In the genomic region with DNA sequence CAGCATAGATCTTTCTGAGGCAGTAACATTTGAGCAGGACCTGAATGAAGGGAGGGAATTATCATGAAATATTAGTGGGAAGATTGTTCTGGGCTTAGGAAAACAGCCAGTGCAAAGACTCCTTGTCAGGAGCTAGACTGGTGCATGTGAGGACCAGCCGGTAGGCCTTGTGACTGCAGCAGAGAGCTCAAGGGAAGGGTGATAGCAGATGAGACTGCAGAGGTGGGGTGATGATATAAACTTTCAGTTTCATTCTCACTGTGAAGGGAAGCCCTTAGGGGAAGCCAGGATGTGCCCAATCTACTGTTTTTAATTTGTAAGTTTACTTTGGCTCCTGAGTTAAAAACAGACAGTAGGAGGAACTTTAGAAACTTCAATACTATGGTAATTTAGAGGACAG, we compare ENCODE assay signal across 1 cellular context.
TF ChIP-seq lines count a peak whose summit lies in the region.

No MANE protein-coding gene starts in this region.

TF ChIP-seq in K562, 482 proteins besides CTCF, POLR2A, EP300 and RAD21 (continues in another document):
- TF ChIP-seq, protein P1, sequence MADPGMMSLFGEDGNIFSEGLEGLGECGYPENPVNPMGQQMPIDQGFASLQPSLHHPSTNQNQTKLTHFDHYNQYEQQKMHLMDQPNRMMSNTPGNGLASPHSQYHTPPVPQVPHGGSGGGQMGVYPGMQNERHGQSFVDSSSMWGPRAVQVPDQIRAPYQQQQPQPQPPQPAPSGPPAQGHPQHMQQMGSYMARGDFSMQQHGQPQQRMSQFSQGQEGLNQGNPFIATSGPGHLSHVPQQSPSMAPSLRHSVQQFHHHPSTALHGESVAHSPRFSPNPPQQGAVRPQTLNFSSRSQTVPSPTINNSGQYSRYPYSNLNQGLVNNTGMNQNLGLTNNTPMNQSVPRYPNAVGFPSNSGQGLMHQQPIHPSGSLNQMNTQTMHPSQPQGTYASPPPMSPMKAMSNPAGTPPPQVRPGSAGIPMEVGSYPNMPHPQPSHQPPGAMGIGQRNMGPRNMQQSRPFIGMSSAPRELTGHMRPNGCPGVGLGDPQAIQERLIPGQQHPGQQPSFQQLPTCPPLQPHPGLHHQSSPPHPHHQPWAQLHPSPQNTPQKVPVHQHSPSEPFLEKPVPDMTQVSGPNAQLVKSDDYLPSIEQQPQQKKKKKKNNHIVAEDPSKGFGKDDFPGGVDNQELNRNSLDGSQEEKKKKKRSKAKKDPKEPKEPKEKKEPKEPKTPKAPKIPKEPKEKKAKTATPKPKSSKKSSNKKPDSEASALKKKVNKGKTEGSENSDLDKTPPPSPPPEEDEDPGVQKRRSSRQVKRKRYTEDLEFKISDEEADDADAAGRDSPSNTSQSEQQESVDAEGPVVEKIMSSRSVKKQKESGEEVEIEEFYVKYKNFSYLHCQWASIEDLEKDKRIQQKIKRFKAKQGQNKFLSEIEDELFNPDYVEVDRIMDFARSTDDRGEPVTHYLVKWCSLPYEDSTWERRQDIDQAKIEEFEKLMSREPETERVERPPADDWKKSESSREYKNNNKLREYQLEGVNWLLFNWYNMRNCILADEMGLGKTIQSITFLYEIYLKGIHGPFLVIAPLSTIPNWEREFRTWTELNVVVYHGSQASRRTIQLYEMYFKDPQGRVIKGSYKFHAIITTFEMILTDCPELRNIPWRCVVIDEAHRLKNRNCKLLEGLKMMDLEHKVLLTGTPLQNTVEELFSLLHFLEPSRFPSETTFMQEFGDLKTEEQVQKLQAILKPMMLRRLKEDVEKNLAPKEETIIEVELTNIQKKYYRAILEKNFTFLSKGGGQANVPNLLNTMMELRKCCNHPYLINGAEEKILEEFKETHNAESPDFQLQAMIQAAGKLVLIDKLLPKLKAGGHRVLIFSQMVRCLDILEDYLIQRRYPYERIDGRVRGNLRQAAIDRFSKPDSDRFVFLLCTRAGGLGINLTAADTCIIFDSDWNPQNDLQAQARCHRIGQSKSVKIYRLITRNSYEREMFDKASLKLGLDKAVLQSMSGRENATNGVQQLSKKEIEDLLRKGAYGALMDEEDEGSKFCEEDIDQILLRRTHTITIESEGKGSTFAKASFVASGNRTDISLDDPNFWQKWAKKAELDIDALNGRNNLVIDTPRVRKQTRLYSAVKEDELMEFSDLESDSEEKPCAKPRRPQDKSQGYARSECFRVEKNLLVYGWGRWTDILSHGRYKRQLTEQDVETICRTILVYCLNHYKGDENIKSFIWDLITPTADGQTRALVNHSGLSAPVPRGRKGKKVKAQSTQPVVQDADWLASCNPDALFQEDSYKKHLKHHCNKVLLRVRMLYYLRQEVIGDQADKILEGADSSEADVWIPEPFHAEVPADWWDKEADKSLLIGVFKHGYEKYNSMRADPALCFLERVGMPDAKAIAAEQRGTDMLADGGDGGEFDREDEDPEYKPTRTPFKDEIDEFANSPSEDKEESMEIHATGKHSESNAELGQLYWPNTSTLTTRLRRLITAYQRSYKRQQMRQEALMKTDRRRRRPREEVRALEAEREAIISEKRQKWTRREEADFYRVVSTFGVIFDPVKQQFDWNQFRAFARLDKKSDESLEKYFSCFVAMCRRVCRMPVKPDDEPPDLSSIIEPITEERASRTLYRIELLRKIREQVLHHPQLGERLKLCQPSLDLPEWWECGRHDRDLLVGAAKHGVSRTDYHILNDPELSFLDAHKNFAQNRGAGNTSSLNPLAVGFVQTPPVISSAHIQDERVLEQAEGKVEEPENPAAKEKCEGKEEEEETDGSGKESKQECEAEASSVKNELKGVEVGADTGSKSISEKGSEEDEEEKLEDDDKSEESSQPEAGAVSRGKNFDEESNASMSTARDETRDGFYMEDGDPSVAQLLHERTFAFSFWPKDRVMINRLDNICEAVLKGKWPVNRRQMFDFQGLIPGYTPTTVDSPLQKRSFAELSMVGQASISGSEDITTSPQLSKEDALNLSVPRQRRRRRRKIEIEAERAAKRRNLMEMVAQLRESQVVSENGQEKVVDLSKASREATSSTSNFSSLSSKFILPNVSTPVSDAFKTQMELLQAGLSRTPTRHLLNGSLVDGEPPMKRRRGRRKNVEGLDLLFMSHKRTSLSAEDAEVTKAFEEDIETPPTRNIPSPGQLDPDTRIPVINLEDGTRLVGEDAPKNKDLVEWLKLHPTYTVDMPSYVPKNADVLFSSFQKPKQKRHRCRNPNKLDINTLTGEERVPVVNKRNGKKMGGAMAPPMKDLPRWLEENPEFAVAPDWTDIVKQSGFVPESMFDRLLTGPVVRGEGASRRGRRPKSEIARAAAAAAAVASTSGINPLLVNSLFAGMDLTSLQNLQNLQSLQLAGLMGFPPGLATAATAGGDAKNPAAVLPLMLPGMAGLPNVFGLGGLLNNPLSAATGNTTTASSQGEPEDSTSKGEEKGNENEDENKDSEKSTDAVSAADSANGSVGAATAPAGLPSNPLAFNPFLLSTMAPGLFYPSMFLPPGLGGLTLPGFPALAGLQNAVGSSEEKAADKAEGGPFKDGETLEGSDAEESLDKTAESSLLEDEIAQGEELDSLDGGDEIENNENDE (IDR thresholded peaks at IDR 0.05; ENCODE audit: low read depth, low read length): no peak
- TF ChIP-seq ZFX (CRISPR knock-in tag; IDR thresholded peaks at IDR 0.05) (0 out of 2 replicates have a peak, but pooled peaks have one; percentile 7), FOXK2 (conservative IDR thresholded peaks at IDR 0.05 in 1 of 2, IDR thresholded peaks at IDR 0.05 in 1 of 2; ENCODE audit: low read depth in 2 of 2) (no peak), PHF20 (IDR thresholded peaks at IDR 0.05; ENCODE audit: partially characterized antibody) (no peak), KLF1 (tag; IDR thresholded peaks at IDR 0.05) (no peak), NR4A1 (CRISPR knock-in tag; IDR thresholded peaks at IDR 0.05) (no peak), NR4A1 (tag; IDR thresholded peaks at IDR 0.05) (0 out of 2 replicates have a peak, but pooled peaks have one; percentile 19), CBFB (CRISPR knock-in tag; IDR thresholded peaks at IDR 0.05) (no peak), ZNF408 (CRISPR knock-in tag; IDR thresholded peaks at IDR 0.05; ENCODE audit: low read depth) (no peak), ZNF707 (CRISPR knock-in tag; conservative IDR thresholded peaks at IDR 0.05) (no peak), PCBP1 (IDR thresholded peaks at IDR 0.05; ENCODE audit: low read depth, low read length, poor library complexity, severe bottlenecking) (no peak), JUND (IDR thresholded peaks at IDR 0.05; ENCODE audit: borderline replicate concordance, low read depth, low read length) (no peak), JUND (tag; IDR thresholded peaks at IDR 0.05; ENCODE audit: borderline replicate concordance, low read depth, low read length) (0 out of 3 replicates have a peak, but pooled peaks have one; percentile 26), SAFB2 (IDR thresholded peaks at IDR 0.05; ENCODE audit: borderline replicate concordance, low read depth, low read length, severe bottlenecking) (no peak), MBD2 (IDR thresholded peaks at IDR 0.05; ENCODE audit: borderline replicate concordance, low read depth) (no peak), SIN3A (IDR thresholded peaks at IDR 0.05; ENCODE audit: borderline replicate concordance in 2 of 2, control insufficient read depth in 1 of 2, low read depth in 2 of 2, low read length in 2 of 2) (no peak), HMG20A (CRISPR knock-in tag; conservative IDR thresholded peaks at IDR 0.05) (no peak), E2F3 (CRISPR knock-in tag; IDR thresholded peaks at IDR 0.05) (no peak), NR2C2 (CRISPR knock-in tag; IDR thresholded peaks at IDR 0.05) (no peak), NR2C2 (tag; IDR thresholded peaks at IDR 0.05) (0 out of 2 replicates have a peak, but pooled peaks have one; percentile 41), DMBX1 (CRISPR knock-in tag; IDR thresholded peaks at IDR 0.05; ENCODE audit: borderline replicate concordance) (no peak), THRAP3 (IDR thresholded peaks at IDR 0.05; ENCODE audit: borderline replicate concordance) (no peak)
- TF ChIP-seq, protein P2, sequence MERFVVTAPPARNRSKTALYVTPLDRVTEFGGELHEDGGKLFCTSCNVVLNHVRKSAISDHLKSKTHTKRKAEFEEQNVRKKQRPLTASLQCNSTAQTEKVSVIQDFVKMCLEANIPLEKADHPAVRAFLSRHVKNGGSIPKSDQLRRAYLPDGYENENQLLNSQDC (CRISPR knock-in tag; IDR thresholded peaks at IDR 0.05): no peak
- TF ChIP-seq, protein P3, sequence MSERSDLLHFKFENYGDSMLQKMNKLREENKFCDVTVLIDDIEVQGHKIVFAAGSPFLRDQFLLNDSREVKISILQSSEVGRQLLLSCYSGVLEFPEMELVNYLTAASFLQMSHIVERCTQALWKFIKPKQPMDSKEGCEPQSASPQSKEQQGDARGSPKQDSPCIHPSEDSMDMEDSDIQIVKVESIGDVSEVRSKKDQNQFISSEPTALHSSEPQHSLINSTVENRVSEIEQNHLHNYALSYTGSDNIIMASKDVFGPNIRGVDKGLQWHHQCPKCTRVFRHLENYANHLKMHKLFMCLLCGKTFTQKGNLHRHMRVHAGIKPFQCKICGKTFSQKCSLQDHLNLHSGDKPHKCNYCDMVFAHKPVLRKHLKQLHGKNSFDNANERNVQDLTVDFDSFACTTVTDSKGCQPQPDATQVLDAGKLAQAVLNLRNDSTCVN (CRISPR knock-in tag; IDR thresholded peaks at IDR 0.05): no peak
- TF ChIP-seq, protein P4, sequence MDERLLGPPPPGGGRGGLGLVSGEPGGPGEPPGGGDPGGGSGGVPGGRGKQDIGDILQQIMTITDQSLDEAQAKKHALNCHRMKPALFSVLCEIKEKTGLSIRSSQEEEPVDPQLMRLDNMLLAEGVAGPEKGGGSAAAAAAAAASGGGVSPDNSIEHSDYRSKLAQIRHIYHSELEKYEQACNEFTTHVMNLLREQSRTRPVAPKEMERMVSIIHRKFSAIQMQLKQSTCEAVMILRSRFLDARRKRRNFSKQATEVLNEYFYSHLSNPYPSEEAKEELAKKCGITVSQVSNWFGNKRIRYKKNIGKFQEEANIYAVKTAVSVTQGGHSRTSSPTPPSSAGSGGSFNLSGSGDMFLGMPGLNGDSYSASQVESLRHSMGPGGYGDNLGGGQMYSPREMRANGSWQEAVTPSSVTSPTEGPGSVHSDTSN (CRISPR knock-in tag; IDR thresholded peaks at IDR 0.05; ENCODE audit: low read depth): no peak
- TF ChIP-seq, protein P4 (tag; conservative IDR thresholded peaks at IDR 0.05; ENCODE audit: low read depth): no peak
- TF ChIP-seq, protein P5, sequence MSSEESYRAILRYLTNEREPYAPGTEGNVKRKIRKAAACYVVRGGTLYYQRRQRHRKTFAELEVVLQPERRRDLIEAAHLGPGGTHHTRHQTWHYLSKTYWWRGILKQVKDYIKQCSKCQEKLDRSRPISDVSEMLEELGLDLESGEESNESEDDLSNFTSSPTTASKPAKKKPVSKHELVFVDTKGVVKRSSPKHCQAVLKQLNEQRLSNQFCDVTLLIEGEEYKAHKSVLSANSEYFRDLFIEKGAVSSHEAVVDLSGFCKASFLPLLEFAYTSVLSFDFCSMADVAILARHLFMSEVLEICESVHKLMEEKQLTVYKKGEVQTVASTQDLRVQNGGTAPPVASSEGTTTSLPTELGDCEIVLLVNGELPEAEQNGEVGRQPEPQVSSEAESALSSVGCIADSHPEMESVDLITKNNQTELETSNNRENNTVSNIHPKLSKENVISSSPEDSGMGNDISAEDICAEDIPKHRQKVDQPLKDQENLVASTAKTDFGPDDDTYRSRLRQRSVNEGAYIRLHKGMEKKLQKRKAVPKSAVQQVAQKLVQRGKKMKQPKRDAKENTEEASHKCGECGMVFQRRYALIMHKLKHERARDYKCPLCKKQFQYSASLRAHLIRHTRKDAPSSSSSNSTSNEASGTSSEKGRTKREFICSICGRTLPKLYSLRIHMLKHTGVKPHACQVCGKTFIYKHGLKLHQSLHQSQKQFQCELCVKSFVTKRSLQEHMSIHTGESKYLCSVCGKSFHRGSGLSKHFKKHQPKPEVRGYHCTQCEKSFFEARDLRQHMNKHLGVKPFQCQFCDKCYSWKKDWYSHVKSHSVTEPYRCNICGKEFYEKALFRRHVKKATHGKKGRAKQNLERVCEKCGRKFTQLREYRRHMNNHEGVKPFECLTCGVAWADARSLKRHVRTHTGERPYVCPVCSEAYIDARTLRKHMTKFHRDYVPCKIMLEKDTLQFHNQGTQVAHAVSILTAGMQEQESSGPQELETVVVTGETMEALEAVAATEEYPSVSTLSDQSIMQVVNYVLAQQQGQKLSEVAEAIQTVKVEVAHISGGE (CRISPR knock-in tag; IDR thresholded peaks at IDR 0.05): 0 out of 6 replicates have a peak, but pooled peaks of 1 of the 3 experiments have one; percentile 51
- TF ChIP-seq, protein P6, sequence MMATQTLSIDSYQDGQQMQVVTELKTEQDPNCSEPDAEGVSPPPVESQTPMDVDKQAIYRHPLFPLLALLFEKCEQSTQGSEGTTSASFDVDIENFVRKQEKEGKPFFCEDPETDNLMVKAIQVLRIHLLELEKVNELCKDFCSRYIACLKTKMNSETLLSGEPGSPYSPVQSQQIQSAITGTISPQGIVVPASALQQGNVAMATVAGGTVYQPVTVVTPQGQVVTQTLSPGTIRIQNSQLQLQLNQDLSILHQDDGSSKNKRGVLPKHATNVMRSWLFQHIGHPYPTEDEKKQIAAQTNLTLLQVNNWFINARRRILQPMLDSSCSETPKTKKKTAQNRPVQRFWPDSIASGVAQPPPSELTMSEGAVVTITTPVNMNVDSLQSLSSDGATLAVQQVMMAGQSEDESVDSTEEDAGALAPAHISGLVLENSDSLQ (IDR thresholded peaks at IDR 0.05): no peak
- TF ChIP-seq, protein P7, sequence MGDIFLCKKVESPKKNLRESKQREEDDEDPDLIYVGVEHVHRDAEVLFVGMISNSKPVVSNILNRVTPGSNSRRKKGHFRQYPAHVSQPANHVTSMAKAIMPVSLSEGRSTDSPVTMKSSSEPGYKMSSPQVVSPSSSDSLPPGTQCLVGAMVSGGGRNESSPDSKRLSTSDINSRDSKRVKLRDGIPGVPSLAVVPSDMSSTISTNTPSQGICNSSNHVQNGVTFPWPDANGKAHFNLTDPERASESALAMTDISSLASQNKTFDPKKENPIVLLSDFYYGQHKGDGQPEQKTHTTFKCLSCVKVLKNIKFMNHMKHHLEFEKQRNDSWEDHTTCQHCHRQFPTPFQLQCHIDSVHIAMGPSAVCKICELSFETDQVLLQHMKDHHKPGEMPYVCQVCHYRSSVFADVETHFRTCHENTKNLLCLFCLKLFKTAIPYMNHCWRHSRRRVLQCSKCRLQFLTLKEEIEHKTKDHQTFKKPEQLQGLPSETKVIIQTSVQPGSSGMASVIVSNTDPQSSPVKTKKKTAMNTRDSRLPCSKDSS (IDR thresholded peaks at IDR 0.05; ENCODE audit: low read depth, partially characterized antibody): no peak
- TF ChIP-seq, protein P8, sequence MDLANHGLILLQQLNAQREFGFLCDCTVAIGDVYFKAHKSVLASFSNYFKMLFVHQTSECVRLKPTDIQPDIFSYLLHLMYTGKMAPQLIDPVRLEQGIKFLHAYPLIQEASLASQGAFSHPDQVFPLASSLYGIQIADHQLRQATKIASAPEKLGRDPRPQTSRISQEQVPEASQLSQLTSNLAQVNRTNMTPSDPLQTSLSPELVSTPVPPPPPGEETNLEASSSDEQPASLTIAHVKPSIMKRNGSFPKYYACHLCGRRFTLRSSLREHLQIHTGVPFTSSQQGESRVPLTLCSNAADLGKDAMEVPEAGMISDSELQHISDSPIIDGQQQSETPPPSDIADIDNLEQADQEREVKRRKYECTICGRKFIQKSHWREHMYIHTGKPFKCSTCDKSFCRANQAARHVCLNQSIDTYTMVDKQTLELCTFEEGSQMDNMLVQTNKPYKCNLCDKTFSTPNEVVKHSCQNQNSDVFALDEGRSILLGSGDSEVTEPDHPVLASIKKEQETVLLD (IDR thresholded peaks at IDR 0.05): no peak
